ENCODE assay signal across 8 cellular contexts in the genomic region with DNA sequence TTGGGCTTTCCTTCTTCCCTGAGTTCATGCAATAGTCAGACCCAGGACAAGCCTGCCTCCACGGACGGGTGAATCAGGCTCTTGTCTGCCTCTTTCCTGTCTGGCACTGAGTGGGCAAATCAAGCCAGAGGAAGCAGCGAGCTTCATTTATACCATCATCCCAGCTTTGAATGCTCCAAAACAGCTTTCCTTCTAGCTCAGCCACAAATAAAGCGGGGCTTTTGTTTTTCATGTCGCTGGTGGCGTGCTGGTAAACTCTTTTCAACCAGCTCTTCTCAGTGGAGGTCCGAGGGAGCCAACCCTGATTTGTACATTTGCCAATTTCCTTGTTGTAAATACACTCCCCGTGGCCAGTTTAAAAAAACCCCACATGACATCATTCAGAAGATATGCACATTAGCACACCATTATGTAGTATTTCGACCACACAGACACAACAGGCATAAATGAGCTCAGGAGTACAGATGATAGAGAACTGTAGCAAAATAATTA. TPM values are rescaled to one million over a fixed set of nuclear protein-coding genes. Genes with fewer than 3 reads are reported as not detected.
A peak's percentile ranks its signal among the peaks of the same experiment; 100 is the strongest.
DNase-seq lines count a peak whose midpoint lies in the region; ATAC-seq lines count a peak whose summit lies in the region.

No MANE protein-coding gene starts in this region.

- H3K4me3 ChIP-seq in rectal smooth muscle tissue (ENCODE audit: low read length): no peak overlapping the region

- H3K27ac ChIP-seq in adipose tissue (ENCODE audit: low read depth, low read length) (peak overlapping the region; percentile 44), rectal smooth muscle tissue (ENCODE audit: low read depth, low read length) (peak overlapping the region; percentile 64)

- H3K36me3 ChIP-seq in rectal smooth muscle tissue (ENCODE audit: control insufficient read depth, insufficient read depth, low read length): no peaks in the 10 kb centered on the region

- DNase-seq in HS-5 (ENCODE audit: low read depth): peak; percentile 98
- peak; percentile 75 for DNase-seq in left cardiac atrium
- DNase-seq in activated T-cell treated with anti-CD3 and anti-CD28 coated beads, Interleukin-2, amount 50 U/mL, for 48 hours: no peak
- no peak for DNase-seq in DMS114 treated with DMSO at 0.1 percent for 48 hours (lab: John Stamatoyannopoulos, UW; ENCODE audit: unreplicated experiment)
- no peak for DNase-seq in NCI-H510A treated with DMSO at 0.1 percent for 48 hours (lab: John Stamatoyannopoulos, UW)

- H3K4me1 ChIP-seq in rectal smooth muscle tissue (ENCODE audit: control insufficient read depth, insufficient read depth, low read length): no peaks in the 10 kb centered on the region

- ATAC-seq in left cardiac atrium: peak; percentile 50 to 85
- ATAC-seq in GM19467 (IDR thresholded peaks at IDR 0.05; ENCODE audit: unreplicated experiment): no peak

- no peaks in the 10 kb centered on the region for H3K27me3 ChIP-seq in rectal smooth muscle tissue (ENCODE audit: control insufficient read depth, insufficient read depth, low read length)

- intact Hi-C loops in left cardiac atrium (cut with DNase I): loop anchor here (5.0 to 10.0 kb wide), 2 partner anchors 40 to 527 kb away; partner anchors contain the start of gene CSTF3 (in 1 of the 2)

- H3K9ac ChIP-seq in rectal smooth muscle tissue (ENCODE audit: low read length): no peak overlapping the region

- 25 to 48% (median 35%) methylated on average over 9 of the region's 9 CpGs for WGBS in adipose tissue, 3 donors

RNA-seq across cellular contexts. Expression of gene C11orf91, which starts 8.6 kb away (rescaled TPM):
- polyA plus RNA-seq in adipose tissue: under 1 TPM in 1 of 3 donors, not detected in 2; 0.40 TPM
- total RNA-seq in left cardiac atrium: 1 to 10 TPM in 1 of 2 donors, under 1 TPM in 1; 0.29 to 1.7 TPM

RNA-seq across cellular contexts. Expression of gene CD59, which starts 44.2 kb away (rescaled TPM):
- polyA plus RNA-seq in adipose tissue: 100 to 1,000 TPM in 2 of 3 donors, 10 to 100 TPM in 1; 93.3 to 524 (median 148) TPM
- 100 to 1,000 TPM; 633 to 874 TPM for total RNA-seq in left cardiac atrium

Comparison
In these comparisons a context has a peak if more than half of its experiments do, and no peak if none do; other contexts are left out.
1. DNase-seq: peak in HS-5 (single experiment) and left cardiac atrium (single experiment); none in activated T-cell treated with anti-CD3 and anti-CD28 coated beads, Interleukin-2, amount 50 U/mL, for 48 hours (0 of 2), DMS114 treated with DMSO at 0.1 percent for 48 hours (single experiment) and NCI-H510A treated with DMSO at 0.1 percent for 48 hours (single experiment).